In genomic region chr11:64890084-64890944, GRCh38 we compare ENCODE assay signal across 1 cellular context.
TF ChIP-seq lines count a peak whose summit lies in the region.

No MANE protein-coding gene starts in this region.

TF ChIP-seq in HepG2, 621 proteins besides CTCF, POLR2A, EP300 and RAD21:
- no peak for TF ChIP-seq ZFAT (CRISPR knock-in tag; conservative IDR thresholded peaks at IDR 0.05)
- TF ChIP-seq ZNF329 (CRISPR knock-in tag; IDR thresholded peaks at IDR 0.05; ENCODE audit: low read depth) = no peak
- TF ChIP-seq POLR2AphosphoS5 (IDR thresholded peaks at IDR 0.05; ENCODE audit: low read depth, low read length) = 0 out of 2 replicates have a peak, but pooled peaks have one; percentile 37
- no peak for TF ChIP-seq ZSCAN22 (CRISPR knock-in tag; IDR thresholded peaks at IDR 0.05)
- no peak for TF ChIP-seq FOXP1 (IDR thresholded peaks at IDR 0.05)
- 0 out of 2 replicates have a peak, but pooled peaks have one; percentile 38 for TF ChIP-seq FOXP1 (CRISPR knock-in tag; IDR thresholded peaks at IDR 0.05)
- TF ChIP-seq ZNF605 (CRISPR knock-in tag; IDR thresholded peaks at IDR 0.05) = 0 out of 2 replicates have a peak, but pooled peaks have one; percentile 18
- TF ChIP-seq ZSCAN25 (CRISPR knock-in tag; IDR thresholded peaks at IDR 0.05) = 0 out of 2 replicates have a peak, but pooled peaks have one; percentile 36
- TF ChIP-seq RARG (CRISPR knock-in tag; IDR thresholded peaks at IDR 0.05; ENCODE audit: low read depth) = no peak
- peak; percentile 18; the same call in 1 of the 2 replicates for TF ChIP-seq POLR2G (IDR thresholded peaks at IDR 0.05; ENCODE audit: low read depth, low read length)
- no peak for TF ChIP-seq ZNF160 (CRISPR knock-in tag; IDR thresholded peaks at IDR 0.05)
- TF ChIP-seq ATF4 (CRISPR knock-in tag; IDR thresholded peaks at IDR 0.05) = no peak
- 0 out of 2 replicates have a peak, but pooled peaks have one; percentile 13 for TF ChIP-seq AKAP8 (CRISPR knock-in tag; IDR thresholded peaks at IDR 0.05)
- TF ChIP-seq ZFP91 (CRISPR knock-in tag; IDR thresholded peaks at IDR 0.05; ENCODE audit: borderline replicate concordance) = 0 out of 2 replicates have a peak, but pooled peaks have one; percentile 34
- peak; percentile 59; the same call in 1 of the 2 replicates for TF ChIP-seq ZNF740 (CRISPR knock-in tag; IDR thresholded peaks at IDR 0.05)
- peak; percentile 88 for TF ChIP-seq ZNF121 (CRISPR knock-in tag; IDR thresholded peaks at IDR 0.05)
- no peak for TF ChIP-seq ZNF468 (CRISPR knock-in tag; IDR thresholded peaks at IDR 0.05)
- TF ChIP-seq TIGD3 (CRISPR knock-in tag; IDR thresholded peaks at IDR 0.05; ENCODE audit: borderline replicate concordance) = no peak
